Comparison of ENCODE assay signal across 2 cellular contexts in genomic region chr3:87335931-87336330, GRCh38.
TF ChIP-seq lines count a peak whose summit lies in the region.

No MANE protein-coding gene starts in this region.

TF ChIP-seq in A549, 52 proteins besides CTCF, POLR2A, EP300 and RAD21:
- no peak for TF ChIP-seq BHLHE40 (IDR thresholded peaks at IDR 0.05; ENCODE audit: low read depth, low read length)
- TF ChIP-seq TP53 (CRISPR knock-in tag; IDR thresholded peaks at IDR 0.05) = no peak
- TF ChIP-seq RFX5 (IDR thresholded peaks at IDR 0.05) = no peak
- no peak for TF ChIP-seq KDM1A (IDR thresholded peaks at IDR 0.05; ENCODE audit: low read depth)
- no peak for TF ChIP-seq HOXB5 (CRISPR knock-in tag; IDR thresholded peaks at IDR 0.05)
- TF ChIP-seq NFE2L2 (conservative IDR thresholded peaks at IDR 0.05; ENCODE audit: low read length) = no peak
- TF ChIP-seq ZSCAN20 (CRISPR knock-in tag; IDR thresholded peaks at IDR 0.05) = no peak
- TF ChIP-seq, protein P1, sequence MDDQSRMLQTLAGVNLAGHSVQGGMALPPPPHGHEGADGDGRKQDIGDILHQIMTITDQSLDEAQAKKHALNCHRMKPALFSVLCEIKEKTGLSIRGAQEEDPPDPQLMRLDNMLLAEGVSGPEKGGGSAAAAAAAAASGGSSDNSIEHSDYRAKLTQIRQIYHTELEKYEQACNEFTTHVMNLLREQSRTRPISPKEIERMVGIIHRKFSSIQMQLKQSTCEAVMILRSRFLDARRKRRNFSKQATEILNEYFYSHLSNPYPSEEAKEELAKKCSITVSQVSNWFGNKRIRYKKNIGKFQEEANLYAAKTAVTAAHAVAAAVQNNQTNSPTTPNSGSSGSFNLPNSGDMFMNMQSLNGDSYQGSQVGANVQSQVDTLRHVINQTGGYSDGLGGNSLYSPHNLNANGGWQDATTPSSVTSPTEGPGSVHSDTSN (IDR thresholded peaks at IDR 0.05) = no peak
- TF ChIP-seq EHF (CRISPR knock-in tag; IDR thresholded peaks at IDR 0.05) = no peak
- no peak for TF ChIP-seq HMGXB4 (CRISPR knock-in tag; IDR thresholded peaks at IDR 0.05; ENCODE audit: borderline replicate concordance)
- TF ChIP-seq KDM5A (IDR thresholded peaks at IDR 0.05) = no peak
- TF ChIP-seq ELK1 (IDR thresholded peaks at IDR 0.05; ENCODE audit: low read depth, low read length) = no peak
- no peak for TF ChIP-seq ATOH8 (CRISPR knock-in tag; IDR thresholded peaks at IDR 0.05; ENCODE audit: low read depth)
- no peak for TF ChIP-seq RNF2 (IDR thresholded peaks at IDR 0.05; ENCODE audit: borderline replicate concordance, low read depth)

TF ChIP-seq in GM23338, 12 proteins besides CTCF, POLR2A, EP300 and RAD21:
- no peak for TF ChIP-seq REST (IDR thresholded peaks at IDR 0.05; ENCODE audit: unreplicated experiment)
- no peak for TF ChIP-seq STAT1 (IDR thresholded peaks at IDR 0.05; ENCODE audit: unreplicated experiment)
- TF ChIP-seq JUNB (IDR thresholded peaks at IDR 0.05; ENCODE audit: unreplicated experiment) = no peak
- TF ChIP-seq ZNF331 (CRISPR knock-in tag; IDR thresholded peaks at IDR 0.05; ENCODE audit: low read depth) = no peak
- TF ChIP-seq NANOG (IDR thresholded peaks at IDR 0.05; ENCODE audit: borderline replicate concordance) = no peak
- TF ChIP-seq EZH2phosphoT487 (IDR thresholded peaks at IDR 0.05; ENCODE audit: unreplicated experiment) = no peak
- no peak for TF ChIP-seq EZH2 (IDR thresholded peaks at IDR 0.05; ENCODE audit: low read depth, unreplicated experiment)
- no peak for TF ChIP-seq ZNF114 (CRISPR knock-in tag; IDR thresholded peaks at IDR 0.05)
- no peak for TF ChIP-seq ETS1 (IDR thresholded peaks at IDR 0.05)
- TF ChIP-seq, protein P2, sequence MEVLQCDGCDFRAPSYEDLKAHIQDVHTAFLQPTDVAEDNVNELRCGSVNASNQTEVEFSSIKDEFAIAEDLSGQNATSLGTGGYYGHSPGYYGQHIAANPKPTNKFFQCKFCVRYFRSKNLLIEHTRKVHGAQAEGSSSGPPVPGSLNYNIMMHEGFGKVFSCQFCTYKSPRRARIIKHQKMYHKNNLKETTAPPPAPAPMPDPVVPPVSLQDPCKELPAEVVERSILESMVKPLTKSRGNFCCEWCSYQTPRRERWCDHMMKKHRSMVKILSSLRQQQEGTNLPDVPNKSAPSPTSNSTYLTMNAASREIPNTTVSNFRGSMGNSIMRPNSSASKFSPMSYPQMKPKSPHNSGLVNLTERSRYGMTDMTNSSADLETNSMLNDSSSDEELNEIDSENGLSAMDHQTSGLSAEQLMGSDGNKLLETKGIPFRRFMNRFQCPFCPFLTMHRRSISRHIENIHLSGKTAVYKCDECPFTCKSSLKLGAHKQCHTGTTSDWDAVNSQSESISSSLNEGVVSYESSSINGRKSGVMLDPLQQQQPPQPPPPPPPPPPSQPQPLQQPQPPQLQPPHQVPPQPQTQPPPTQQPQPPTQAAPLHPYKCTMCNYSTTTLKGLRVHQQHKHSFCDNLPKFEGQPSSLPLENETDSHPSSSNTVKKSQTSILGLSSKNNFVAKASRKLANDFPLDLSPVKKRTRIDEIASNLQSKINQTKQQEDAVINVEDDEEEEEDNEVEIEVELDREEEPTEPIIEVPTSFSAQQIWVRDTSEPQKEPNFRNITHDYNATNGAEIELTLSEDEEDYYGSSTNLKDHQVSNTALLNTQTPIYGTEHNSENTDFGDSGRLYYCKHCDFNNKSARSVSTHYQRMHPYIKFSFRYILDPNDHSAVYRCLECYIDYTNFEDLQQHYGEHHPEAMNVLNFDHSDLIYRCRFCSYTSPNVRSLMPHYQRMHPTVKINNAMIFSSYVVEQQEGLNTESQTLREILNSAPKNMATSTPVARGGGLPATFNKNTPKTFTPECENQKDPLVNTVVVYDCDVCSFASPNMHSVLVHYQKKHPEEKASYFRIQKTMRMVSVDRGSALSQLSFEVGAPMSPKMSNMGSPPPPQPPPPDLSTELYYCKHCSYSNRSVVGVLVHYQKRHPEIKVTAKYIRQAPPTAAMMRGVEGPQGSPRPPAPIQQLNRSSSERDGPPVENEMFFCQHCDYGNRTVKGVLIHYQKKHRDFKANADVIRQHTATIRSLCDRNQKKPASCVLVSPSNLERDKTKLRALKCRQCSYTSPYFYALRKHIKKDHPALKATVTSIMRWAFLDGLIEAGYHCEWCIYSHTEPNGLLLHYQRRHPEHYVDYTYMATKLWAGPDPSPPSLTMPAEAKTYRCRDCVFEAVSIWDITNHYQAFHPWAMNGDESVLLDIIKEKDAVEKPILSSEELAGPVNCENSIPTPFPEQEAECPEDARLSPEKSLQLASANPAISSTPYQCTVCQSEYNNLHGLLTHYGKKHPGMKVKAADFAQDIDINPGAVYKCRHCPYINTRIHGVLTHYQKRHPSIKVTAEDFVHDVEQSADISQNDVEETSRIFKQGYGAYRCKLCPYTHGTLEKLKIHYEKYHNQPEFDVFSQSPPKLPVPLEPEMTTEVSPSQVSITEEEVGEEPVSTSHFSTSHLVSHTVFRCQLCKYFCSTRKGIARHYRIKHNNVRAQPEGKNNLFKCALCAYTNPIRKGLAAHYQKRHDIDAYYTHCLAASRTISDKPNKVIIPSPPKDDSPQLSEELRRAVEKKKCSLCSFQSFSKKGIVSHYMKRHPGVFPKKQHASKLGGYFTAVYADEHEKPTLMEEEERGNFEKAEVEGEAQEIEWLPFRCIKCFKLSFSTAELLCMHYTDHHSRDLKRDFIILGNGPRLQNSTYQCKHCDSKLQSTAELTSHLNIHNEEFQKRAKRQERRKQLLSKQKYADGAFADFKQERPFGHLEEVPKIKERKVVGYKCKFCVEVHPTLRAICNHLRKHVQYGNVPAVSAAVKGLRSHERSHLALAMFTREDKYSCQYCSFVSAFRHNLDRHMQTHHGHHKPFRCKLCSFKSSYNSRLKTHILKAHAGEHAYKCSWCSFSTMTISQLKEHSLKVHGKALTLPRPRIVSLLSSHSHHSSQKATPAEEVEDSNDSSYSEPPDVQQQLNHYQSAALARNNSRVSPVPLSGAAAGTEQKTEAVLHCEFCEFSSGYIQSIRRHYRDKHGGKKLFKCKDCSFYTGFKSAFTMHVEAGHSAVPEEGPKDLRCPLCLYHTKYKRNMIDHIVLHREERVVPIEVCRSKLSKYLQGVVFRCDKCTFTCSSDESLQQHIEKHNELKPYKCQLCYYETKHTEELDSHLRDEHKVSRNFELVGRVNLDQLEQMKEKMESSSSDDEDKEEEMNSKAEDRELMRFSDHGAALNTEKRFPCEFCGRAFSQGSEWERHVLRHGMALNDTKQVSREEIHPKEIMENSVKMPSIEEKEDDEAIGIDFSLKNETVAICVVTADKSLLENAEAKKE (CRISPR knock-in tag; IDR thresholded peaks at IDR 0.05) = no peak
- no peak for TF ChIP-seq CREB1 (CRISPR knock-in tag; IDR thresholded peaks at IDR 0.05; ENCODE audit: low read depth)
TF ChIP-seq in GM23338: peak in this region for 0.
